ENCODE assay signal across 9 cellular contexts in the genomic region with DNA sequence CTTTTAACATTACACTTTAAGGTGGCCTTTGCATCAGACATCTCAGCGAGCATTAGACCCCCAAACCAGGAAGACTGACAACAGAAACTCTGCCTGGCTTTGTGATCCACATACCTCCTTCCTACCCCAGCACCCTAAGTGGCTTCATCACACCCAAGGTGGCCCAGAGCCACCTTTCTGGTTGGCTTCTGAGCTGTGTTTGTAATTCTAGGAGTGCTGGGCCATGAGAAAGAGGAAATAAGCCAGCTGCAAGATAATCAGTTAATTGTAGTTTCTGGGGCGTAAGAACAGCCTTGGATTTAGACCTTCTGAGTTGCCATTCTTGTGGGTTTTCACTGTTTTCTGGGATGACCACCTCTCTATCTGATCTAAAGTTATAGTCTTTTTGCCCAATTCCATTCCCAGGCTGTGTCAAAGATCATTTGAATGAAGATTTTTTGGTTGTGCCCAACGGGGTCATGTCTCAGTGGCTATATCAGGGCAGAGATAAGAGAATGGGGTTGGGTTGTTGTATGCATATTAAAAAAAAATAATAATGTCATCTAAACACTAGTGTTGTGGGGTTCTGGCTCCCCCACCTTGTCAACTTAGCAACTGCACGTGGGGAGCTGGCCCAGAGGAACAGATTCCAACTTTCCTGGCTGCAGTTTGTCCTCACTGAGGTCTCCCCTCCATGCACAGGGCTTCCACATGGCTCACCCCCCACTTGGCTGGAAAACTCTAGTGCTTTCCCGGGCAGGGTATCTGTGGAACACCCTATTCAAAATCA.
A peak's percentile ranks its signal among the peaks of the same experiment; 100 is the strongest.
DNase-seq lines count a peak whose midpoint lies in the region; ATAC-seq and TF ChIP-seq lines count a peak whose summit lies in the region.
"Had no signal": no experiment of that assay in that cellular context is flagged by ENCODE, and none has a peak within 500 bp of the region (broad histone marks: within the 10 kb centered on the region; RNA-seq: fewer than 3 reads in every experiment).

No MANE protein-coding gene starts in this region.

- no peaks in the 10 kb centered on the region for H4K20me1 ChIP-seq in osteoblast (ENCODE audit: insufficient read depth, low read length)

- no peak overlapping the region for H3K27ac ChIP-seq in osteoblast (ENCODE audit: low read depth, low read length)

- peaks cover 20% of the 10 kb centered on the region for H3K4me1 ChIP-seq in osteoblast (ENCODE audit: insufficient read depth, low read length)

- no peak overlapping the region for H2AFZ ChIP-seq in osteoblast (ENCODE audit: low read length)

- H3K4me2 ChIP-seq in osteoblast (ENCODE audit: insufficient read depth, low read length): no peak overlapping the region

- peaks cover 11% of the 10 kb centered on the region for H3K27me3 Mint-ChIP-seq in stimulated activated memory B cell treated with anti-CD40 and anti-IgM and Interleukin-4, amounts not matched to agents 10 μg/mL and 1 μg/mL and 100 μg/mL, for 72 hours
- H3K27me3 Mint-ChIP-seq in activated CD4-positive, alpha-beta T cell treated with anti-CD3 and anti-CD28 coated beads, Interleukin-2, amount 10 ng/mL, durations not matched to agents 7 days and 5 days: peaks cover 9% of the 10 kb centered on the region

- no peaks in the 10 kb centered on the region for H3K79me2 ChIP-seq in osteoblast (ENCODE audit: insufficient read depth, low read length)

- H3K9me3 ChIP-seq in osteoblast (ENCODE audit: low read depth, low read length): no peaks in the 10 kb centered on the region

- DNase-seq in GM03348 (ENCODE audit: low spot score) (peak; percentile 64), NAMALWA (ENCODE audit: low spot score) (peak; percentile 40), epithelial cell of proximal tubule (ENCODE audit: low read depth) (no peak), osteoblast (ENCODE audit: insufficient read length, low spot score, missing footprints) (peak; percentile 51)
- no peak for DNase-seq in activated CD4-positive, alpha-beta T cell treated with anti-CD3 and anti-CD28 coated beads, Interleukin-2, amount 10 ng/mL, durations not matched to agents 7 days and 5 days
- DNase-seq in activated CD4-positive, CD25-positive, alpha-beta regulatory T cell treated with anti-CD3 and anti-CD28 coated beads, Interleukin-2, amount 50 U/mL, for 72 hours: no peak
- DNase-seq: GOT3 had no signal

- no peaks in the 10 kb centered on the region for H3K36me3 Mint-ChIP-seq in stimulated activated memory B cell treated with anti-CD40 and anti-IgM and Interleukin-4, amounts not matched to agents 10 μg/mL and 1 μg/mL and 100 μg/mL, for 72 hours
- no peaks in the 10 kb centered on the region for H3K36me3 Mint-ChIP-seq in activated CD4-positive, alpha-beta T cell treated with anti-CD3 and anti-CD28 coated beads, Interleukin-2, amount 10 ng/mL, durations not matched to agents 7 days and 5 days (ENCODE audit: low read depth)

- H3K27ac Mint-ChIP-seq in stimulated activated memory B cell treated with anti-CD40 and anti-IgM and Interleukin-4, amounts not matched to agents 10 μg/mL and 1 μg/mL and 100 μg/mL, for 72 hours: no peak overlapping the region
- no peak overlapping the region for H3K27ac Mint-ChIP-seq in activated CD4-positive, alpha-beta T cell treated with anti-CD3 and anti-CD28 coated beads, Interleukin-2, amount 10 ng/mL, durations not matched to agents 7 days and 5 days

- H3K4me1 Mint-ChIP-seq in stimulated activated memory B cell treated with anti-CD40 and anti-IgM and Interleukin-4, amounts not matched to agents 10 μg/mL and 1 μg/mL and 100 μg/mL, for 72 hours: no peaks in the 10 kb centered on the region
- no peaks in the 10 kb centered on the region for H3K4me1 Mint-ChIP-seq in activated CD4-positive, alpha-beta T cell treated with anti-CD3 and anti-CD28 coated beads, Interleukin-2, amount 10 ng/mL, durations not matched to agents 7 days and 5 days

- peaks cover 10% of the 10 kb centered on the region for H3K27me3 ChIP-seq in osteoblast (ENCODE audit: insufficient read depth, low read length)

- H3K9me3 Mint-ChIP-seq in stimulated activated memory B cell treated with anti-CD40 and anti-IgM and Interleukin-4, amounts not matched to agents 10 μg/mL and 1 μg/mL and 100 μg/mL, for 72 hours: no peaks in the 10 kb centered on the region
- H3K9me3 Mint-ChIP-seq in activated CD4-positive, alpha-beta T cell treated with anti-CD3 and anti-CD28 coated beads, Interleukin-2, amount 10 ng/mL, durations not matched to agents 7 days and 5 days: no peaks in the 10 kb centered on the region

- H3K36me3 ChIP-seq in osteoblast (ENCODE audit: insufficient read depth, low read length): no peaks in the 10 kb centered on the region

- POLR2A ChIA-PET in activated CD4-positive, alpha-beta T cell treated with anti-CD3 and anti-CD28 coated beads, Interleukin-2, amount 10 ng/mL, durations not matched to agents 7 days and 5 days (lab: Charles Lee): no interaction called here

- H3K4me3 Mint-ChIP-seq in stimulated activated memory B cell treated with anti-CD40 and anti-IgM and Interleukin-4, amounts not matched to agents 10 μg/mL and 1 μg/mL and 100 μg/mL, for 72 hours: no peak overlapping the region
- H3K4me3 Mint-ChIP-seq in activated CD4-positive, alpha-beta T cell treated with anti-CD3 and anti-CD28 coated beads, Interleukin-2, amount 10 ng/mL, durations not matched to agents 7 days and 5 days: no peak overlapping the region

- TF ChIP-seq CTCF in epithelial cell of proximal tubule (conservative IDR thresholded peaks at IDR 0.05; ENCODE audit: low read depth, low read length) (peak; percentile 62), osteoblast (IDR thresholded peaks at IDR 0.05; ENCODE audit: extremely low read depth, low read depth, low read length) (peak; percentile 85)

- CTCF ChIA-PET in activated CD4-positive, alpha-beta T cell treated with anti-CD3 and anti-CD28 coated beads, Interleukin-2, amount 10 ng/mL, durations not matched to agents 7 days and 5 days (lab: Charles Lee): no interaction called here

- no peak for ATAC-seq in stimulated activated memory B cell treated with anti-CD40 and anti-IgM and Interleukin-4, amounts not matched to agents 10 μg/mL and 1 μg/mL and 100 μg/mL, for 72 hours
- ATAC-seq in GM18870 (IDR thresholded peaks at IDR 0.05; ENCODE audit: unreplicated experiment): no peak

- H3K4me3 ChIP-seq in epithelial cell of proximal tubule (ENCODE audit: low read depth, low read length) (no peak overlapping the region), osteoblast (ENCODE audit: insufficient read depth, low read length) (no peak overlapping the region)

Comparison
In these comparisons a context has a peak if more than half of its experiments do, and no peak if none do; other contexts are left out.
1. DNase-seq: peak in GM03348 (single experiment), NAMALWA (single experiment) and osteoblast (single experiment); none in epithelial cell of proximal tubule (single experiment), activated CD4-positive, alpha-beta T cell treated with anti-CD3 and anti-CD28 coated beads, Interleukin-2, amount 10 ng/mL, durations not matched to agents 7 days and 5 days (single experiment) and activated CD4-positive, CD25-positive, alpha-beta regulatory T cell treated with anti-CD3 and anti-CD28 coated beads, Interleukin-2, amount 50 U/mL, for 72 hours (single experiment).